8 cellular contexts compared by ENCODE assay signal in genomic region chr22:36252754-36253522, GRCh38. TPM values are rescaled to one million over a fixed set of nuclear protein-coding genes. Genes with fewer than 3 reads are reported as not detected.
DNase-seq lines count a peak whose midpoint lies in the region; ATAC-seq and TF ChIP-seq lines count a peak whose summit lies in the region.

A gene with protein sequence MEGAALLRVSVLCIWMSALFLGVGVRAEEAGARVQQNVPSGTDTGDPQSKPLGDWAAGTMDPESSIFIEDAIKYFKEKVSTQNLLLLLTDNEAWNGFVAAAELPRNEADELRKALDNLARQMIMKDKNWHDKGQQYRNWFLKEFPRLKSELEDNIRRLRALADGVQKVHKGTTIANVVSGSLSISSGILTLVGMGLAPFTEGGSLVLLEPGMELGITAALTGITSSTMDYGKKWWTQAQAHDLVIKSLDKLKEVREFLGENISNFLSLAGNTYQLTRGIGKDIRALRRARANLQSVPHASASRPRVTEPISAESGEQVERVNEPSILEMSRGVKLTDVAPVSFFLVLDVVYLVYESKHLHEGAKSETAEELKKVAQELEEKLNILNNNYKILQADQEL (plus strand): TSS chr22:36253133. CDS start chr22:36254956, 1,823 bp downstream.

- dilution Hi-C loops in mammary epithelial cell (cut with HindIII; ENCODE audit: low sequenced_read_pairs) = no loop called here

- intact Hi-C loops in mammary epithelial cell (cut with micrococcal nuclease) = no loop called here
- intact Hi-C loops in right lobe of liver (cut with DNase I) = no loop called here

- H3K27ac ChIP-seq in BLaER1 (peak within 1 kb of the TSS; percentile 60), SJSA1 (peak within 1 kb of the TSS; percentile 34; the same call in 1 of the 2 replicates), mammary epithelial cell (ENCODE audit: insufficient read depth, low read depth, low read length) (no peak within 1 kb of the TSS), right lobe of liver (peak within 1 kb of the TSS; percentile 79 to 96 (median 82))

- H3K4me2 ChIP-seq in BLaER1 (peak within 1 kb of the TSS; percentile 85), mammary epithelial cell (ENCODE audit: insufficient read depth, low read depth, low read length) (peak within 1 kb of the TSS; percentile 71)

- TF ChIP-seq CTCF in mammary epithelial cell (conservative IDR thresholded peaks at IDR 0.05 in 1 of 2, IDR thresholded peaks at IDR 0.05 in 1 of 2; ENCODE audit: extremely low read depth in 1 of 2, insufficient read depth in 1 of 2, low read depth in 1 of 2, low read length in 2 of 2) (no peak), right lobe of liver (IDR thresholded peaks at IDR 0.05) (no peak)

- H3K27me3 ChIP-seq in BLaER1 (no peaks in the 10 kb centered on the region), SJSA1 (replicated peaks) (no peaks in the 10 kb centered on the region), mammary epithelial cell (ENCODE audit: insufficient read depth, low read length) (no peaks in the 10 kb centered on the region), right lobe of liver (no peaks in the 10 kb centered on the region)

- H3K9me3 ChIP-seq in BLaER1 (peaks cover 12% of the 10 kb centered on the region), SJSA1 (replicated peaks) (no peaks in the 10 kb centered on the region), mammary epithelial cell (replicated peaks; ENCODE audit: insufficient read depth, low read length) (no peaks in the 10 kb centered on the region), right lobe of liver (no peaks in the 10 kb centered on the region)

- H3K79me2 ChIP-seq in mammary epithelial cell (ENCODE audit: insufficient read depth, low read length) = no peaks in the 10 kb centered on the region

- CTCF ChIA-PET in mammary epithelial cell (lab: Charles Lee; ENCODE audit: low non-redundant PET) = interaction anchor here (1.0 kb wide), 1 partner anchor 14 kb away, joined by 3 read pairs; the partner anchor contains the start of gene APOL2

- H3K4me1 ChIP-seq in BLaER1 (peaks cover 29% of the 10 kb centered on the region), SJSA1 (replicated peaks) (peaks cover 20% of the 10 kb centered on the region), mammary epithelial cell (ENCODE audit: insufficient read depth, low read length) (no peaks in the 10 kb centered on the region), right lobe of liver (peaks cover 0 to 31% (median 4%) of the 10 kb centered on the region in 4 donors)

- peak within 1 kb of the TSS; percentile 61 for H3K9ac ChIP-seq in BLaER1
- H3K9ac ChIP-seq in mammary epithelial cell (ENCODE audit: insufficient read depth, low read length) = no peak within 1 kb of the TSS

- in situ Hi-C loops in mammary epithelial cell (cut with MboI; ENCODE audit: low sequenced_read_pairs in 2 of 2) = no loop called here

- H4K20me1 ChIP-seq in BLaER1 = no peaks in the 10 kb centered on the region
- H4K20me1 ChIP-seq in mammary epithelial cell (ENCODE audit: insufficient read depth, low read length) = no peaks in the 10 kb centered on the region

- no TSS peak for BruUV-seq in mammary epithelial cell (replicated peaks; lab: Mats Ljungman, UMichigan)

- peak within 1 kb of the TSS; percentile 83 for H2AFZ ChIP-seq in mammary epithelial cell (ENCODE audit: low read depth, low read length)

- peak within 1 kb of the TSS; percentile 61 for H3K4me3 ChIP-seq in BLaER1
- H3K4me3 ChIP-seq in SJSA1 = peak within 1 kb of the TSS; percentile 34
- no peak within 1 kb of the TSS for H3K4me3 ChIP-seq in mammary epithelial cell (replicated peaks in 1 of 3; ENCODE audit: insufficient read depth in 1 of 3, low read depth in 2 of 3, low read length in 3 of 3)
- H3K4me3 ChIP-seq in right lobe of liver = peak within 1 kb of the TSS; percentile 63 to 77 (median 76)

- peak; percentile 53 for TF ChIP-seq POLR2A in right lobe of liver (IDR thresholded peaks at IDR 0.05)

- WGBS in mammary epithelial cell (ENCODE audit: low coverage, missing lambda C conversion rate) = 66% methylated on average over 9 of the region's 10 CpGs
- WGBS in right lobe of liver (ENCODE audit: insufficient coverage, low coverage, low lambda C conversion rate, missing lambda C conversion rate) = 12% methylated on average over 10 of the region's 10 CpGs

- ATAC-seq in GM21423 (IDR thresholded peaks at IDR 0.05; ENCODE audit: unreplicated experiment) (peak; percentile 68), right lobe of liver (peak; percentile 79 to 88 (median 84)), HG03025 (IDR thresholded peaks at IDR 0.05; ENCODE audit: low FRiP score, unreplicated experiment) (no peak)

- H3K36me3 ChIP-seq in BLaER1 (no peaks in the 10 kb centered on the region), SJSA1 (no peaks in the 10 kb centered on the region), mammary epithelial cell (ENCODE audit: insufficient read depth, low read length) (no peaks in the 10 kb centered on the region), right lobe of liver (peaks cover 0 to 3% (median 0%) of the 10 kb centered on the region in 4 donors)

- peak in 1 of 2 experiments; percentile 67 for DNase-seq in SJSA1 (ENCODE audit: low read depth in 1 of 2, low spot score in 2 of 2)
- no peak for DNase-seq in mammary epithelial cell
- peak in 2 of 3 donors; percentile 64 to 67 for DNase-seq in right lobe of liver
- DNase-seq in stromal cell of bone marrow (ENCODE audit: low read depth) = peak; percentile 56
- no peak for DNase-seq in HuH-7 (ENCODE audit: low spot score)

RNA-seq across cellular contexts. Expression of the gene that starts here (rescaled TPM):
- total RNA-seq in SJSA1 (2014; rRNA removed; shearing (Covaris generic)) = 4.4 and 5.8 TPM in 2 replicates
- total RNA-seq in mammary epithelial cell (1 to 10 TPM in 1 of 2 donors, under 1 TPM in 1; 0.26 to 1.2 TPM), right lobe of liver (100 to 1,000 TPM in 5 of 6 experiments, 10 to 100 TPM in 1; 85.1 to 299 (median 119) TPM)
- polyA plus RNA-seq in mammary epithelial cell = 0.34 TPM
- polyA minus RNA-seq in mammary epithelial cell = not detected

Comparison
In these comparisons a context has a peak if more than half of its experiments do, and no peak if none do; other contexts are left out.
1. RNA of the gene that starts here (total RNA-seq): 85.1 to 299 TPM in right lobe of liver; 4.4 to 5.8 TPM in SJSA1 and 0.26 to 1.2 TPM in mammary epithelial cell; every median in the first group is over 10 times any median in the second.
2. H3K4me3 ChIP-seq: peak in BLaER1 (single experiment), SJSA1 (single experiment) and right lobe of liver (3 of 3); none in mammary epithelial cell (0 of 3).
3. DNase-seq: peak in right lobe of liver (2 of 3) and stromal cell of bone marrow (single experiment); none in mammary epithelial cell (single experiment) and HuH-7 (single experiment).